Comparison of ENCODE assay signal across 28 cellular contexts in genomic region chr2:26725516-26725810, GRCh38. TPM values are rescaled to one million over a fixed set of nuclear protein-coding genes. Genes with fewer than 3 reads are reported as not detected.
A peak's percentile ranks its signal among the peaks of the same experiment; 100 is the strongest.
DNase-seq lines count a peak whose midpoint lies in the region; ATAC-seq and TF ChIP-seq lines count a peak whose summit lies in the region.
"Had no signal": no experiment of that assay in that cellular context is flagged by ENCODE, and none has a peak within 500 bp of the region (broad histone marks: within the 10 kb centered on the region; RNA-seq: fewer than 3 reads in every experiment).

No MANE protein-coding gene starts in this region.

- WGBS in body of pancreas, 2 donors = 14 to 45% methylated on average over 2 to 7 of the region's 7 CpGs
- WGBS in transverse colon (ENCODE audit: low coverage in 1 of 2), 2 donors = 80% methylated on average over 7 of the region's 7 CpGs; no CpG with 5 or more reads in 1 of the 2 donors

- no peak overlapping the region for H3K9ac ChIP-seq in stomach smooth muscle (ENCODE audit: low read length in 2 of 2)
- H3K9ac ChIP-seq: GM23248 had no signal

- intact Hi-C loops in body of pancreas (cut with DNase I) (no loop called here), transverse colon (cut with DNase I; ENCODE audit: low total_unique reads) (no loop called here)

- H3K4me1 ChIP-seq in body of pancreas (peaks cover 57% of the 10 kb centered on the region), stomach smooth muscle (ENCODE audit: control insufficient read depth, insufficient read depth, low read length) (peaks cover 48% of the 10 kb centered on the region), transverse colon (peaks cover 28 to 41% (median 31%) of the 10 kb centered on the region in 4 donors)
- H3K4me1 ChIP-seq: foreskin keratinocyte, uterus had no signal

- H3K27ac ChIP-seq in body of pancreas (peak overlapping the region; percentile 80 to 98 (median 92)), stomach smooth muscle (ENCODE audit: low read length) (peak overlapping the region; percentile 76), transverse colon (peak overlapping the region in 2 of 4 donors; percentile 34 to 61)
- H3K27ac ChIP-seq: foreskin keratinocyte, uterus had no signal

- no peak for TF ChIP-seq EP300 in transverse colon (IDR thresholded peaks at IDR 0.05; ENCODE audit: low read depth)

- TF ChIP-seq CTCF in body of pancreas (IDR thresholded peaks at IDR 0.05) = peak in 1 of 7 experiments; percentile 4
- no peak for TF ChIP-seq CTCF in transverse colon (IDR thresholded peaks at IDR 0.05)

- TF ChIP-seq POLR2A in body of pancreas (IDR thresholded peaks at IDR 0.05) (no peak), transverse colon (IDR thresholded peaks at IDR 0.05) (no peak)

- H3K27me3 ChIP-seq in body of pancreas = no peaks in the 10 kb centered on the region
- H3K27me3 ChIP-seq in stomach smooth muscle (ENCODE audit: control insufficient read depth in 1 of 2, insufficient read depth in 2 of 2, low read length in 2 of 2) = peaks cover 0 to 2% of the 10 kb centered on the region in 2 donors
- no peaks in the 10 kb centered on the region for H3K27me3 ChIP-seq in transverse colon
- H3K27me3 ChIP-seq: hepatocyte, uterus had no signal

- H3K9me3 ChIP-seq in body of pancreas (no peaks in the 10 kb centered on the region), stomach smooth muscle (ENCODE audit: control insufficient read depth in 2 of 2, low read length in 2 of 2) (no peaks in the 10 kb centered on the region), transverse colon (no peaks in the 10 kb centered on the region)
- H3K9me3 ChIP-seq: uterus had no signal

- peak; percentile 20 for ATAC-seq in body of pancreas
- ATAC-seq in GM19395 (IDR thresholded peaks at IDR 0.05; ENCODE audit: unreplicated experiment) = no peak
- ATAC-seq: activated CD8-positive, alpha-beta T cell treated with anti-CD3 and anti-CD28 coated beads for 36 hours; esophagus mucosa; foreskin keratinocyte; GM12878; left colon had no signal

- H3K4me3 ChIP-seq in body of pancreas = no peak overlapping the region
- no peak overlapping the region for H3K4me3 ChIP-seq in stomach smooth muscle (ENCODE audit: low read length in 2 of 2)
- H3K4me3 ChIP-seq in transverse colon = no peak overlapping the region
- H3K4me3 ChIP-seq: GM12878, GM23248, hepatocyte, uterus had no signal

- DNase-seq in NCI-H524 (lab: John Stamatoyannopoulos, UW) = peak; percentile 93 to 96
- DNase-seq in body of pancreas = peak; percentile 64 to 78 (median 76)
- DNase-seq in myocyte (ENCODE audit: low read depth) = peak; percentile 94
- DNase-seq in DMS79 treated with DMSO at 0.1 percent for 48 hours (lab: John Stamatoyannopoulos, UW) = no peak
- DNase-seq in transverse colon = no peak
- DNase-seq in middle frontal gyrus (ENCODE audit: extremely low spot score, low spot score) = no peak
- DNase-seq: activated CD8-positive, alpha-beta T cell treated with anti-CD3 and anti-CD28 coated beads for 36 hours; aorta; caudate nucleus; EL; endodermal cell; foreskin keratinocyte; left colon; mesendoderm; naive B cell; NCI-H1092; NCI-H187; NCI-H526 treated with DMSO at 0.1 percent for 48 hours; uterus had no signal

- in situ Hi-C loops in transverse colon (cut with MboI; ENCODE audit: low pct_ligation_motif_present in 1 of 4, low pct_unique_long_range_greater_than_20kb in 1 of 4, low sequenced_read_pairs in 3 of 4) = loop anchor here in 1 of 4 donors (25.0 kb wide), 1 partner anchor 113 kb away; no protein-coding TSS in a partner anchor

- H3K36me3 ChIP-seq in body of pancreas (replicated peaks in 1 of 2; ENCODE audit: insufficient read depth in 1 of 2, low read depth in 2 of 2) (no peaks in the 10 kb centered on the region), stomach smooth muscle (ENCODE audit: control insufficient read depth in 2 of 2, insufficient read depth in 2 of 2, low read length in 2 of 2) (no peaks in the 10 kb centered on the region), transverse colon (no peaks in the 10 kb centered on the region)
- H3K36me3 ChIP-seq: uterus had no signal

RNA-seq across cellular contexts. Expression of gene KCNK3, which starts 32.9 kb away (rescaled TPM):
- total RNA-seq in body of pancreas = 10 to 100 TPM; 10.5 to 20.5 TPM
- 0.62 and 1.1 TPM in 2 replicates for total RNA-seq in myocyte
- polyA plus RNA-seq in myocyte (2012) = 0.08 TPM
- 1 to 10 TPM in 1 of 4 donors, under 1 TPM in 3; 0.37 to 1.5 (median 0.82) TPM for total RNA-seq in transverse colon
- total RNA-seq: activated CD8-positive, alpha-beta T cell treated with anti-CD3 and anti-CD28 coated beads for 36 hours; activated T-helper 2 cell treated with anti-CD3 and anti-CD28 coated beads, Interferon-gamma antibody, Interleukin-2, Interleukin-4, amounts not matched to agents 10 μg/mL and 5 μg/mL and 100 μg/mL, durations not matched to agents 14 hours and 24 hours and 36 hours; endodermal cell; foreskin keratinocyte; GM23248; SK-MEL-5 had no signal
- polyA plus RNA-seq: CD14-positive monocyte, foreskin keratinocyte, GM12878, GM23248 had no signal

RNA-seq across cellular contexts. Expression of gene SLC35F6, which starts 38.6 kb away (rescaled TPM):
- total RNA-seq in body of pancreas (10 to 100 TPM; 17.8 to 21.8 TPM), myocyte (31.3 and 36.6 TPM in 2 replicates), transverse colon (10 to 100 TPM; 23.3 to 36.3 (median 33.3) TPM)
- 29.8 TPM for polyA plus RNA-seq in myocyte (2012)

Comparison
In these comparisons a context has a peak if more than half of its experiments do, and no peak if none do; other contexts are left out.
1. DNase-seq: peak in NCI-H524 (2 of 2), body of pancreas (4 of 4) and myocyte (single experiment); none in DMS79 treated with DMSO at 0.1 percent for 48 hours (single experiment), transverse colon (single experiment) and middle frontal gyrus (single experiment).